In the genomic region with DNA sequence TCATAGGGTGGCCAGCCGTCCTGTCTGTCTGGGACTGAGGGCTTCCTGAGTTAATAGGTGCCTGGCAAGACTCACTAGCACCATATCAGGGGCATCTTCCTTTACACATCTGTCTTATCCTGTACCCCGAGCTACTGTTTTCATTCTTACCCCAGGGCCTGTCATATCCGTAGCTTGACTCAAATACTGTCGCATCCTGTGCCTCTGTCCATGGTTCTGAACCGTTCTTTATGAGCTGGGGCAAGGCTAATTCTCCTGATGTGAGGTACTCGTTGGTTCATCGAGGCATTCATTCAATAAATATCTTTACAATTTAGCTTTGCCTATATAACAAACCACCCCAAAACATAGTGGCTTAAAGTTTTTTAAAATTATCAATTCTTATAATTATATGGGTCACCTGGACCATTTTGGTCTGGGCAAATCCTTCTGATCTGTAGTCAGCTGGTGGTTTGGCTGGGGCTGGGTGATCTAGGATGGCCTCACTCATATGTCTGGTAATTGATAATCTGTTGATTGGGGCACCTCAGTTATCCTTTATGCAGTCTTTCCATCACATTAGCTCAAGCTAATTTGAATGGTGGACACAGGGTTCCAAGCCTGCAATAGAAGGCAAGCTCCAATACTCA, we compare ENCODE assay signal across 8 cellular contexts.
A peak's percentile ranks its signal among the peaks of the same experiment; 100 is the strongest.
DNase-seq lines count a peak whose midpoint lies in the region; ATAC-seq and TF ChIP-seq lines count a peak whose summit lies in the region.

No MANE protein-coding gene starts in this region.

- intact Hi-C loops in HCT116 (cut with micrococcal nuclease), result no loop called here

- POLR2A ChIA-PET in HCT116 (lab: Charles Lee), result no interaction called here

- H3K4me2 ChIP-seq in HCT116 (ENCODE audit: low read length) (no peak overlapping the region), osteoblast (ENCODE audit: insufficient read depth, low read length) (no peak overlapping the region)

- H3K36me3 ChIP-seq in HCT116 (ENCODE audit: control insufficient read depth in 1 of 2, insufficient read depth in 2 of 2, low read length in 2 of 2), result no peaks in the 10 kb centered on the region
- no peaks in the 10 kb centered on the region for H3K36me3 ChIP-seq in osteoblast (ENCODE audit: insufficient read depth, low read length)
- H3K36me3 ChIP-seq in MG63, result no peaks in the 10 kb centered on the region

- H3K9me2 ChIP-seq in HCT116 (ENCODE audit: insufficient read depth), result no peaks in the 10 kb centered on the region

- BruUV-seq in HCT116 (replicated peaks; lab: Mats Ljungman, UMichigan), result no TSS peak

- ATAC-seq in HCT116 (no peak), GM18520 (IDR thresholded peaks at IDR 0.05; ENCODE audit: unreplicated experiment) (no peak), HG03460 (IDR thresholded peaks at IDR 0.05; ENCODE audit: unreplicated experiment) (no peak)

- DNase-seq in HCT116 (ENCODE audit: low read depth, low spot score), result no peak
- DNase-seq in T follicular helper cell (ENCODE audit: low read depth), result peak; percentile 14
- DNase-seq in central memory CD4-positive, alpha-beta T cell, result peak; percentile 18
- DNase-seq in osteoblast (ENCODE audit: insufficient read length, low spot score, missing footprints), result peak; percentile 85
- no peak for DNase-seq in MG63
- no peak for DNase-seq in DMS114 treated with DMSO at 0.1 percent for 48 hours (lab: John Stamatoyannopoulos, UW; ENCODE audit: unreplicated experiment)

- H2AFZ ChIP-seq in HCT116 (ENCODE audit: low read depth, low read length, poor library complexity, severe bottlenecking), result no peak overlapping the region
- H2AFZ ChIP-seq in osteoblast (ENCODE audit: low read length), result no peak overlapping the region

- H4K20me1 ChIP-seq in HCT116 (ENCODE audit: insufficient read depth), result no peaks in the 10 kb centered on the region
- H4K20me1 ChIP-seq in osteoblast (ENCODE audit: insufficient read depth, low read length), result no peaks in the 10 kb centered on the region

- H3K4me3 ChIP-seq in HCT116 (replicated peaks in 1 of 2; ENCODE audit: low read depth in 1 of 2, low read length in 2 of 2) (no peak overlapping the region), osteoblast (ENCODE audit: insufficient read depth, low read length) (no peak overlapping the region), MG63 (no peak overlapping the region)

- H3K27ac ChIP-seq in HCT116 (ENCODE audit: low read depth, low read length) (no peak overlapping the region), osteoblast (ENCODE audit: low read depth, low read length) (no peak overlapping the region)

- peaks cover 36% of the 10 kb centered on the region for H3K27me3 ChIP-seq in HCT116 (ENCODE audit: insufficient read depth, low read length)
- H3K27me3 ChIP-seq in osteoblast (ENCODE audit: insufficient read depth, low read length), result peaks cover 18% of the 10 kb centered on the region
- peaks cover 12% of the 10 kb centered on the region; the same call in 1 of the 2 replicates for H3K27me3 ChIP-seq in MG63

- CTCF ChIA-PET in HCT116 (lab: Charles Lee), result no interaction called here

- H3K79me2 ChIP-seq in HCT116 (ENCODE audit: insufficient read depth, low read length) (no peaks in the 10 kb centered on the region), osteoblast (ENCODE audit: insufficient read depth, low read length) (no peaks in the 10 kb centered on the region)

- TF ChIP-seq RAD21 in HCT116 (IDR thresholded peaks at IDR 0.05; ENCODE audit: low read depth), result no peak

- H3K4me1 ChIP-seq in HCT116 (ENCODE audit: control insufficient read depth in 1 of 2, insufficient read depth in 2 of 2, low read length in 2 of 2), result peaks cover 0 to 10% of the 10 kb centered on the region in 2 experiments; a peak in 2 of 4 replicates
- H3K4me1 ChIP-seq in osteoblast (ENCODE audit: insufficient read depth, low read length), result no peaks in the 10 kb centered on the region

- no peak for TF ChIP-seq POLR2A in HCT116 (IDR thresholded peaks at IDR 0.05; ENCODE audit: borderline replicate concordance, extremely low read depth, insufficient read depth, insufficient read length)

- H3K9me3 ChIP-seq in HCT116 (ENCODE audit: control insufficient read depth in 1 of 2, insufficient read depth in 1 of 2, low read depth in 1 of 2, low read length in 2 of 2) (no peaks in the 10 kb centered on the region), osteoblast (ENCODE audit: low read depth, low read length) (no peaks in the 10 kb centered on the region), MG63 (no peaks in the 10 kb centered on the region)

- TF ChIP-seq CTCF in HCT116 (IDR thresholded peaks at IDR 0.05 in 2 of 3, conservative IDR thresholded peaks at IDR 0.05 in 1 of 3; ENCODE audit: borderline replicate concordance in 1 of 3, insufficient read depth in 1 of 3, low read depth in 2 of 3, low read length in 2 of 3) (no peak), osteoblast (IDR thresholded peaks at IDR 0.05; ENCODE audit: extremely low read depth, low read depth, low read length) (no peak)

- RAD21 ChIA-PET in HCT116 (lab: Charles Lee; ENCODE audit: low non-redundant PET in 1 of 2, low total read pairs in 2 of 2, uncharacterized antibody in 2 of 2, unreplicated experiment in 2 of 2), result no interaction called here

- no peak overlapping the region for H3K9ac ChIP-seq in HCT116 (ENCODE audit: low read length)

TF ChIP-seq in HCT116, 20 proteins besides CTCF, POLR2A, EP300 and RAD21:
- TF ChIP-seq ELF1 (IDR thresholded peaks at IDR 0.05; ENCODE audit: borderline replicate concordance, low read depth), result no peak
- no peak for TF ChIP-seq SP1 (IDR thresholded peaks at IDR 0.05; ENCODE audit: low read depth)
- TF ChIP-seq FOSL1 (IDR thresholded peaks at IDR 0.05; ENCODE audit: low read depth), result no peak
- TF ChIP-seq, protein P1, sequence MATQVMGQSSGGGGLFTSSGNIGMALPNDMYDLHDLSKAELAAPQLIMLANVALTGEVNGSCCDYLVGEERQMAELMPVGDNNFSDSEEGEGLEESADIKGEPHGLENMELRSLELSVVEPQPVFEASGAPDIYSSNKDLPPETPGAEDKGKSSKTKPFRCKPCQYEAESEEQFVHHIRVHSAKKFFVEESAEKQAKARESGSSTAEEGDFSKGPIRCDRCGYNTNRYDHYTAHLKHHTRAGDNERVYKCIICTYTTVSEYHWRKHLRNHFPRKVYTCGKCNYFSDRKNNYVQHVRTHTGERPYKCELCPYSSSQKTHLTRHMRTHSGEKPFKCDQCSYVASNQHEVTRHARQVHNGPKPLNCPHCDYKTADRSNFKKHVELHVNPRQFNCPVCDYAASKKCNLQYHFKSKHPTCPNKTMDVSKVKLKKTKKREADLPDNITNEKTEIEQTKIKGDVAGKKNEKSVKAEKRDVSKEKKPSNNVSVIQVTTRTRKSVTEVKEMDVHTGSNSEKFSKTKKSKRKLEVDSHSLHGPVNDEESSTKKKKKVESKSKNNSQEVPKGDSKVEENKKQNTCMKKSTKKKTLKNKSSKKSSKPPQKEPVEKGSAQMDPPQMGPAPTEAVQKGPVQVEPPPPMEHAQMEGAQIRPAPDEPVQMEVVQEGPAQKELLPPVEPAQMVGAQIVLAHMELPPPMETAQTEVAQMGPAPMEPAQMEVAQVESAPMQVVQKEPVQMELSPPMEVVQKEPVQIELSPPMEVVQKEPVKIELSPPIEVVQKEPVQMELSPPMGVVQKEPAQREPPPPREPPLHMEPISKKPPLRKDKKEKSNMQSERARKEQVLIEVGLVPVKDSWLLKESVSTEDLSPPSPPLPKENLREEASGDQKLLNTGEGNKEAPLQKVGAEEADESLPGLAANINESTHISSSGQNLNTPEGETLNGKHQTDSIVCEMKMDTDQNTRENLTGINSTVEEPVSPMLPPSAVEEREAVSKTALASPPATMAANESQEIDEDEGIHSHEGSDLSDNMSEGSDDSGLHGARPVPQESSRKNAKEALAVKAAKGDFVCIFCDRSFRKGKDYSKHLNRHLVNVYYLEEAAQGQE (IDR thresholded peaks at IDR 0.05; ENCODE audit: low read depth), result peak; percentile 88

Comparison
In these comparisons a context has a peak if more than half of its experiments do, and no peak if none do; other contexts are left out.
1. DNase-seq: peak in T follicular helper cell (single experiment), central memory CD4-positive, alpha-beta T cell (single experiment) and osteoblast (single experiment); none in HCT116 (single experiment), MG63 (single experiment) and DMS114 treated with DMSO at 0.1 percent for 48 hours (single experiment).